In genomic region chr17:21301593-21302550, GRCh38 we compare ENCODE assay signal across 1 cellular context.
TF ChIP-seq lines count a peak whose summit lies in the region.

No MANE protein-coding gene starts in this region.

TF ChIP-seq in IMR-90, 13 proteins besides CTCF, POLR2A, EP300 and RAD21 (continued from another document):
- TF ChIP-seq ELK1 (IDR thresholded peaks at IDR 0.05; ENCODE audit: borderline replicate concordance, low read depth, low read length) (no peak), RFX5 (IDR thresholded peaks at IDR 0.05; ENCODE audit: low read depth, low read length) (no peak), RCOR1 (IDR thresholded peaks at IDR 0.05; ENCODE audit: insufficient replicate concordance, low read length) (no peak), CHD1 (IDR thresholded peaks at IDR 0.05; ENCODE audit: low read depth, low read length) (no peak), SMC3 (IDR thresholded peaks at IDR 0.05; ENCODE audit: low read depth, low read length) (no peak), FOS (IDR thresholded peaks at IDR 0.05; ENCODE audit: low read depth, low read length) (no peak), MAZ (IDR thresholded peaks at IDR 0.05; ENCODE audit: borderline replicate concordance, low read depth, low read length) (no peak), MXI1 (IDR thresholded peaks at IDR 0.05; ENCODE audit: borderline replicate concordance, low read depth, low read length) (no peak)
TF ChIP-seq in IMR-90: peak in this region for 0.
